1 cellular context compared by ENCODE assay signal in the genomic region with DNA sequence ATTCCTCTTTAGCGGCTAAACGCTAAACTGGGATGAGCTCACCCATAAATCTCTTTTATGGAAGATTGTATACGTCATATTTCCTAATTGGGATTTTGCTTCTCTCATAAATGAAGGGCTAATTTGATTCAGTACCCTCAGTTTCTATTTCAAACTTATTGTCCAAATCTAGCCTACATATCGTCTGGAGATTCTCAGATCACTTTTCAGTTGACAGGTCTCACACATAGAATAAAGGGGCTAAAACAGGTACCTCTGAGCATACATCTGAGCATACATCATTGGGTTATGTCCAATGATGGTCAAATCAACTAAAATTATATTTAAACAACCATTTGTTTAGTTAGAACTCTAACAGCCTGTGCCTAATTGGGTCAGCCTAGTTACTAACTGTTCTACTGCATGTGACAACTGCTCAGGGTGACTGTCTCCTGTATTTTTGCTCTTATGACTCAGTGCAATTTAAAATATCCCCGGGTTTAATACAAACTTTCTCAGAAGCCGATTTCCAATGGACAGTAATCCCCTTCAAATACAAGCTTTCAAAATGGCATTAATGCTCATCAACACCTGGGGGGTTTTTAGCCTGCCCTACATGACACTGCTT.
TF ChIP-seq lines count a peak whose summit lies in the region.

No MANE protein-coding gene starts in this region.

TF ChIP-seq in SK-N-SH, 30 proteins besides CTCF, POLR2A, EP300 and RAD21:
- TF ChIP-seq FOSL2 (IDR thresholded peaks at IDR 0.05; ENCODE audit: borderline replicate concordance, low read depth) (no peak), MAX (IDR thresholded peaks at IDR 0.05; ENCODE audit: low read depth) (no peak), TEAD4 (IDR thresholded peaks at IDR 0.05; ENCODE audit: borderline replicate concordance, insufficient read depth) (no peak), RFX5 (IDR thresholded peaks at IDR 0.05; ENCODE audit: low read length) (no peak), IRF3 (IDR thresholded peaks at IDR 0.05; ENCODE audit: low read depth, low read length) (no peak), JUND (IDR thresholded peaks at IDR 0.05) (no peak), GABPA (IDR thresholded peaks at IDR 0.05; ENCODE audit: low read depth) (no peak), FOXM1 (IDR thresholded peaks at IDR 0.05; ENCODE audit: low read depth) (no peak), YY1 (IDR thresholded peaks at IDR 0.05; ENCODE audit: low read depth) (no peak), SMC3 (IDR thresholded peaks at IDR 0.05; ENCODE audit: low read depth, low read length) (no peak), POLR2AphosphoS5 (IDR thresholded peaks at IDR 0.05; ENCODE audit: low read depth, low read length) (no peak), RCOR1 (IDR thresholded peaks at IDR 0.05; ENCODE audit: low read length) (no peak), NFIC (IDR thresholded peaks at IDR 0.05; ENCODE audit: borderline replicate concordance) (no peak), MEF2A (IDR thresholded peaks at IDR 0.05; ENCODE audit: borderline replicate concordance, low read depth) (no peak), USF2 (IDR thresholded peaks at IDR 0.05; ENCODE audit: borderline replicate concordance, low read depth, low read length) (no peak), CHD2 (IDR thresholded peaks at IDR 0.05; ENCODE audit: low read length, partially characterized antibody) (no peak), SIN3A (IDR thresholded peaks at IDR 0.05; ENCODE audit: borderline replicate concordance, low read depth, low read length) (no peak)
- TF ChIP-seq, protein P1, sequence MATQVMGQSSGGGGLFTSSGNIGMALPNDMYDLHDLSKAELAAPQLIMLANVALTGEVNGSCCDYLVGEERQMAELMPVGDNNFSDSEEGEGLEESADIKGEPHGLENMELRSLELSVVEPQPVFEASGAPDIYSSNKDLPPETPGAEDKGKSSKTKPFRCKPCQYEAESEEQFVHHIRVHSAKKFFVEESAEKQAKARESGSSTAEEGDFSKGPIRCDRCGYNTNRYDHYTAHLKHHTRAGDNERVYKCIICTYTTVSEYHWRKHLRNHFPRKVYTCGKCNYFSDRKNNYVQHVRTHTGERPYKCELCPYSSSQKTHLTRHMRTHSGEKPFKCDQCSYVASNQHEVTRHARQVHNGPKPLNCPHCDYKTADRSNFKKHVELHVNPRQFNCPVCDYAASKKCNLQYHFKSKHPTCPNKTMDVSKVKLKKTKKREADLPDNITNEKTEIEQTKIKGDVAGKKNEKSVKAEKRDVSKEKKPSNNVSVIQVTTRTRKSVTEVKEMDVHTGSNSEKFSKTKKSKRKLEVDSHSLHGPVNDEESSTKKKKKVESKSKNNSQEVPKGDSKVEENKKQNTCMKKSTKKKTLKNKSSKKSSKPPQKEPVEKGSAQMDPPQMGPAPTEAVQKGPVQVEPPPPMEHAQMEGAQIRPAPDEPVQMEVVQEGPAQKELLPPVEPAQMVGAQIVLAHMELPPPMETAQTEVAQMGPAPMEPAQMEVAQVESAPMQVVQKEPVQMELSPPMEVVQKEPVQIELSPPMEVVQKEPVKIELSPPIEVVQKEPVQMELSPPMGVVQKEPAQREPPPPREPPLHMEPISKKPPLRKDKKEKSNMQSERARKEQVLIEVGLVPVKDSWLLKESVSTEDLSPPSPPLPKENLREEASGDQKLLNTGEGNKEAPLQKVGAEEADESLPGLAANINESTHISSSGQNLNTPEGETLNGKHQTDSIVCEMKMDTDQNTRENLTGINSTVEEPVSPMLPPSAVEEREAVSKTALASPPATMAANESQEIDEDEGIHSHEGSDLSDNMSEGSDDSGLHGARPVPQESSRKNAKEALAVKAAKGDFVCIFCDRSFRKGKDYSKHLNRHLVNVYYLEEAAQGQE (IDR thresholded peaks at IDR 0.05; ENCODE audit: low read depth, low read length): no peak
- TF ChIP-seq, protein P2, sequence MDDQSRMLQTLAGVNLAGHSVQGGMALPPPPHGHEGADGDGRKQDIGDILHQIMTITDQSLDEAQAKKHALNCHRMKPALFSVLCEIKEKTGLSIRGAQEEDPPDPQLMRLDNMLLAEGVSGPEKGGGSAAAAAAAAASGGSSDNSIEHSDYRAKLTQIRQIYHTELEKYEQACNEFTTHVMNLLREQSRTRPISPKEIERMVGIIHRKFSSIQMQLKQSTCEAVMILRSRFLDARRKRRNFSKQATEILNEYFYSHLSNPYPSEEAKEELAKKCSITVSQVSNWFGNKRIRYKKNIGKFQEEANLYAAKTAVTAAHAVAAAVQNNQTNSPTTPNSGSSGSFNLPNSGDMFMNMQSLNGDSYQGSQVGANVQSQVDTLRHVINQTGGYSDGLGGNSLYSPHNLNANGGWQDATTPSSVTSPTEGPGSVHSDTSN (IDR thresholded peaks at IDR 0.05): no peak
